In genomic region chr6:112665114-112665513, GRCh38 we compare ENCODE assay signal across 1 cellular context.
TF ChIP-seq lines count a peak whose summit lies in the region.

No MANE protein-coding gene starts in this region.

TF ChIP-seq in GM23338, 12 proteins besides CTCF, POLR2A, EP300 and RAD21 (continued from another document):
- no peak for TF ChIP-seq ZNF462 (CRISPR knock-in tag; IDR thresholded peaks at IDR 0.05)
- no peak for TF ChIP-seq ZNF331 (CRISPR knock-in tag; IDR thresholded peaks at IDR 0.05; ENCODE audit: low read depth)
- no peak for TF ChIP-seq EZH2phosphoT487 (IDR thresholded peaks at IDR 0.05; ENCODE audit: unreplicated experiment)
- no peak for TF ChIP-seq JUNB (IDR thresholded peaks at IDR 0.05; ENCODE audit: unreplicated experiment)
- no peak for TF ChIP-seq EZH2 (IDR thresholded peaks at IDR 0.05; ENCODE audit: low read depth, unreplicated experiment)
- no peak for TF ChIP-seq NANOG (IDR thresholded peaks at IDR 0.05; ENCODE audit: borderline replicate concordance)
- TF ChIP-seq POLR2AphosphoS5 (IDR thresholded peaks at IDR 0.05; ENCODE audit: low read depth) = no peak
- TF ChIP-seq CREB1 (CRISPR knock-in tag; IDR thresholded peaks at IDR 0.05; ENCODE audit: low read depth) = no peak
- no peak for TF ChIP-seq ZNF114 (CRISPR knock-in tag; IDR thresholded peaks at IDR 0.05)
